10 cellular contexts compared by ENCODE assay signal in genomic region chr12:51813931-51814310, GRCh38. TPM values are rescaled to one million over a fixed set of nuclear protein-coding genes. Genes with fewer than 3 reads are reported as not detected.
DNase-seq lines count a peak whose midpoint lies in the region; ATAC-seq and TF ChIP-seq lines count a peak whose summit lies in the region.
"Had no signal": no experiment of that assay in that cellular context is flagged by ENCODE, and none has a peak within 500 bp of the region (broad histone marks: within the 10 kb centered on the region; RNA-seq: fewer than 3 reads in every experiment).

No MANE protein-coding gene starts in this region.

- 11 to 50% (median 16%) methylated on average over 7 to 34 of the region's 34 CpGs for WGBS in heart left ventricle, 4 donors

- H3K4me1 Mint-ChIP-seq in effector memory CD8-positive, alpha-beta T cell (ENCODE audit: low read depth in 2 of 2) = peaks cover 8 to 9% of the 10 kb centered on the region in 2 donors
- H3K4me1 Mint-ChIP-seq in naive thymus-derived CD8-positive, alpha-beta T cell = peaks cover 7 to 16% (median 11%) of the 10 kb centered on the region in 4 donors

- no peaks in the 10 kb centered on the region for H3K36me3 ChIP-seq in heart left ventricle

- peaks cover 0 to 10% (median 0%) of the 10 kb centered on the region in 9 donors for H3K27me3 ChIP-seq in heart left ventricle

- no peaks in the 10 kb centered on the region for H3K9me3 ChIP-seq in heart left ventricle

- H3K27ac ChIP-seq in heart left ventricle = peak overlapping the region in 10 of 12 donors; percentile 18 to 94 (median 82)

- H3K4me1 ChIP-seq in heart left ventricle = peaks cover 0 to 19% (median 8%) of the 10 kb centered on the region in 12 donors

- TF ChIP-seq CTCF in heart left ventricle (IDR thresholded peaks at IDR 0.05) = no peak

- H3K4me3 Mint-ChIP-seq in effector memory CD8-positive, alpha-beta T cell = peak overlapping the region; percentile 61 to 66
- peak overlapping the region; percentile 30 to 81 (median 62) for H3K4me3 Mint-ChIP-seq in naive thymus-derived CD8-positive, alpha-beta T cell

- no peak for ATAC-seq in heart left ventricle
- ATAC-seq in effector memory CD8-positive, alpha-beta T cell (replicated peaks) = no peak
- no peak for ATAC-seq in naive thymus-derived CD8-positive, alpha-beta T cell

- TF ChIP-seq POLR2A in heart left ventricle (IDR thresholded peaks at IDR 0.05) = no peak

- POLR2A ChIA-PET in naive thymus-derived CD8-positive, alpha-beta T cell (lab: Charles Lee) = interaction anchor here (0.6 to 2.5 kb wide), 7 partner anchors 10 to 287 kb away, joined by 3 to 20 read pairs (median 5); no protein-coding TSS in a partner anchor

- no peaks in the 10 kb centered on the region for H3K9me3 Mint-ChIP-seq in effector memory CD8-positive, alpha-beta T cell
- H3K9me3 Mint-ChIP-seq in naive thymus-derived CD8-positive, alpha-beta T cell = no peaks in the 10 kb centered on the region

- peaks cover 3% of the 10 kb centered on the region for H3K36me3 Mint-ChIP-seq in effector memory CD8-positive, alpha-beta T cell (ENCODE audit: insufficient read depth)
- no peaks in the 10 kb centered on the region for H3K36me3 Mint-ChIP-seq in naive thymus-derived CD8-positive, alpha-beta T cell

- H3K4me3 ChIP-seq in heart left ventricle = peak overlapping the region in 11 of 12 donors; percentile 44 to 83 (median 67)

- no peak overlapping the region for H3K27ac Mint-ChIP-seq in effector memory CD8-positive, alpha-beta T cell
- H3K27ac Mint-ChIP-seq in naive thymus-derived CD8-positive, alpha-beta T cell = peak overlapping the region in 2 of 10 donors; percentile 11 to 40

- DNase-seq in heart left ventricle (no peak), cardiac septum (ENCODE audit: low spot score) (no peak), NCI-H510A (lab: John Stamatoyannopoulos, UW) (no peak), NCI-H2196 treated with DMSO at 0.1 percent for 48 hours (lab: John Stamatoyannopoulos, UW; ENCODE audit: unreplicated experiment) (no peak), hepatic stellate cell (ENCODE audit: low spot score) (no peak)
- DNase-seq in effector memory CD8-positive, alpha-beta T cell = no peak
- DNase-seq in naive thymus-derived CD8-positive, alpha-beta T cell = no peak
- DNase-seq in activated naive CD4-positive, alpha-beta T cell treated with Interleukin-2 at 50 U/mL for 16 hours = no peak
- DNase-seq: Kasumi-1 had no signal

- intact Hi-C loops in heart left ventricle (cut with DNase I) (loop anchor here in 6 of 10 donors (5.0 to 10.0 kb wide), 5 partner anchors 58 to 392 kb away; partner anchors contain the start of gene SLC4A8 (in 1 of the 6)), cardiac septum (cut with DNase I) (no loop called here)

- H3K27me3 Mint-ChIP-seq in effector memory CD8-positive, alpha-beta T cell = peaks cover 0 to 6% of the 10 kb centered on the region in 2 donors
- H3K27me3 Mint-ChIP-seq in naive thymus-derived CD8-positive, alpha-beta T cell = peaks cover 0 to 10% (median 0%) of the 10 kb centered on the region in 5 donors

RNA-seq across cellular contexts. Expression of gene FIGNL2, which starts 34.6 kb away (rescaled TPM):
- total RNA-seq in heart left ventricle (under 1 TPM; 0.13 to 0.93 (median 0.35) TPM), cardiac septum (0.32 TPM)
- polyA plus RNA-seq in heart left ventricle = under 1 TPM; 0.17 to 0.23 TPM
- 1 to 10 TPM; 2.8 to 3.2 TPM for total RNA-seq in naive thymus-derived CD8-positive, alpha-beta T cell
- polyA plus RNA-seq in naive thymus-derived CD8-positive, alpha-beta T cell = under 1 TPM in 2 of 3 donors, not detected in 1; 0.08 to 0.21 TPM
- total RNA-seq: Daoy had no signal
